8 cellular contexts compared by ENCODE assay signal in genomic region chr2:201432551-201433388, GRCh38. TPM values are rescaled to one million over a fixed set of nuclear protein-coding genes. Genes with fewer than 3 reads are reported as not detected.
DNase-seq lines count a peak whose midpoint lies in the region; ATAC-seq and TF ChIP-seq lines count a peak whose summit lies in the region.

No MANE protein-coding gene starts in this region.

- H3K4me3 ChIP-seq in BE2C (ENCODE audit: low read depth, low read length) (peak overlapping the region; percentile 23), colonic mucosa (no peak overlapping the region), mucosa of descending colon (no peak overlapping the region), H7 (ENCODE audit: insufficient read depth, low read depth, low read length) (no peak overlapping the region)

- H3K36me3 ChIP-seq in BE2C (0 out of 2 replicates have a peak, but pooled peaks cover 3% of the 10 kb centered on the region), colonic mucosa (no peaks in the 10 kb centered on the region), mucosa of descending colon (ENCODE audit: low read depth) (no peaks in the 10 kb centered on the region), H7 (replicated peaks; ENCODE audit: control insufficient read depth, insufficient read depth, low read length) (no peaks in the 10 kb centered on the region; the same call in 1 of the 2 replicates)

- ATAC-seq in mucosa of descending colon (peak; percentile 25), HG03469 (IDR thresholded peaks at IDR 0.05; ENCODE audit: unreplicated experiment) (no peak)

- no peak overlapping the region for H3K9ac ChIP-seq in colonic mucosa (ENCODE audit: low read depth in 2 of 2, low read length in 2 of 2)

- intact Hi-C loops in colonic mucosa (cut with DNase I) (no loop called here), mucosa of descending colon (cut with DNase I, micrococcal nuclease) (no loop called here)

- H3K9me3 ChIP-seq in BE2C: peaks cover 4% of the 10 kb centered on the region; the same call in 1 of the 2 replicates
- no peaks in the 10 kb centered on the region for H3K9me3 ChIP-seq in colonic mucosa
- peaks cover 2% of the 10 kb centered on the region for H3K9me3 ChIP-seq in mucosa of descending colon

- peaks cover 15% of the 10 kb centered on the region for H3K4me1 ChIP-seq in BE2C
- H3K4me1 ChIP-seq in colonic mucosa: no peaks in the 10 kb centered on the region
- peaks cover 9% of the 10 kb centered on the region for H3K4me1 ChIP-seq in mucosa of descending colon (ENCODE audit: low read depth)

- H3K27me3 ChIP-seq in BE2C (no peaks in the 10 kb centered on the region), colonic mucosa (no peaks in the 10 kb centered on the region), H7 (ENCODE audit: control insufficient read depth, insufficient read depth, low read length) (no peaks in the 10 kb centered on the region)

- TF ChIP-seq CTCF in BE2C (IDR thresholded peaks at IDR 0.05; ENCODE audit: low read depth, low read length): no peak
- TF ChIP-seq CTCF in colonic mucosa (IDR thresholded peaks at IDR 0.05): no peak
- TF ChIP-seq CTCF in mucosa of descending colon (IDR thresholded peaks at IDR 0.05): no peak

- H3K27ac ChIP-seq in colonic mucosa: peak overlapping the region; percentile 14

- DNase-seq in BE2C (peak; percentile 81), NOMO-1 treated with DMSO at 0.1 percent for 48 hours (lab: John Stamatoyannopoulos, UW; ENCODE audit: unreplicated experiment) (peak; percentile 67), colonic mucosa (no peak), mucosa of descending colon (no peak), H7 (no peak), iPS-NIHi11 (ENCODE audit: low spot score) (no peak)
- DNase-seq in activated CD4-positive, alpha-beta T cell treated with anti-CD3 and anti-CD28 coated beads, Interleukin-2, amount 50 U/mL, for 4 hours: no peak

RNA-seq across cellular contexts. Expression of gene TRAK2, which starts 18.5 kb away (rescaled TPM):
- 16.0 TPM for polyA plus RNA-seq in BE2C (2012; ENCODE audit: insufficient read depth, insufficient read length, low read depth)
- total RNA-seq in colonic mucosa (10 to 100 TPM; 40.0 to 50.3 TPM), mucosa of descending colon (10 to 100 TPM; 65.6 to 82.2 (median 76.0) TPM)
- total RNA-seq in H7 (2014; rRNA removed; shearing (Covaris generic)): 9.0 and 11.4 TPM in 2 replicates

RNA-seq across cellular contexts. Expression of gene STRADB, which starts 18.8 kb away (rescaled TPM):
- polyA plus RNA-seq in BE2C (2012; ENCODE audit: insufficient read depth, insufficient read length, low read depth): 7.4 TPM
- total RNA-seq in colonic mucosa: 10 to 100 TPM; 50.0 to 50.9 TPM
- 10 to 100 TPM; 47.4 to 79.1 (median 62.1) TPM for total RNA-seq in mucosa of descending colon
- total RNA-seq in H7 (2014; rRNA removed; shearing (Covaris generic)): 45.9 and 49.1 TPM in 2 replicates

Comparison
In these comparisons a context has a peak if more than half of its experiments do, and no peak if none do; other contexts are left out.
1. DNase-seq: peak in BE2C (single experiment) and NOMO-1 treated with DMSO at 0.1 percent for 48 hours (single experiment); none in colonic mucosa (single experiment), mucosa of descending colon (0 of 3), H7 (single experiment), iPS-NIHi11 (single experiment) and activated CD4-positive, alpha-beta T cell treated with anti-CD3 and anti-CD28 coated beads, Interleukin-2, amount 50 U/mL, for 4 hours (0 of 2).